8 cellular contexts compared by ENCODE assay signal in genomic region chr15:32861741-32862140, GRCh38.
DNase-seq lines count a peak whose midpoint lies in the region; TF ChIP-seq lines count a peak whose summit lies in the region.
"Had no signal": no experiment of that assay in that cellular context is flagged by ENCODE, and none has a peak within 500 bp of the region (broad histone marks: within the 10 kb centered on the region; RNA-seq: fewer than 3 reads in every experiment).

No MANE protein-coding gene starts in this region.

- no peaks in the 10 kb centered on the region for H3K27me3 ChIP-seq in stomach

- peaks cover 0 to 15% (median 5%) of the 10 kb centered on the region in 4 donors for H3K36me3 ChIP-seq in stomach

- DNase-seq in H4 (ENCODE audit: low spot score) (peak; percentile 46), hippocampal formation (lab: John Stamatoyannopoulos, UW) (peak; percentile 13 to 20), stomach (no peak), NCI-H2196 (lab: John Stamatoyannopoulos, UW; ENCODE audit: unreplicated experiment) (no peak)
- DNase-seq in activated CD4-positive, alpha-beta T cell treated with anti-CD3 and anti-CD28 coated beads for 48 hours: no peak
- no peak for DNase-seq in activated effector memory CD4-positive, alpha-beta T cell treated with anti-CD3 and anti-CD28 coated beads, Interleukin-2, amount 50 U/mL, for 16 hours

- H3K4me3 ChIP-seq in WI38 (ENCODE audit: low read depth, low read length) (peak overlapping the region; percentile 25), stomach (peak overlapping the region in 3 of 4 donors; percentile 7 to 21 (median 17))

- H3K9me3 ChIP-seq in stomach: no peaks in the 10 kb centered on the region

- intact Hi-C loops in stomach (cut with DNase I; ENCODE audit: low total_unique reads): no loop called here

- no peak for TF ChIP-seq POLR2A in stomach (IDR thresholded peaks at IDR 0.05)

- TF ChIP-seq EP300 in stomach (IDR thresholded peaks at IDR 0.05): no peak

- WGBS in stomach, 5 donors: 40 to 59% (median 52%) methylated on average over 14 of the region's 14 CpGs

- TF ChIP-seq CTCF in WI38 (IDR thresholded peaks at IDR 0.05; ENCODE audit: low read depth, low read length) (no peak), stomach (IDR thresholded peaks at IDR 0.05) (no peak)

- peaks cover 0 to 26% (median 12%) of the 10 kb centered on the region in 4 donors for H3K4me1 ChIP-seq in stomach
- H3K4me1 ChIP-seq: parathyroid adenoma had no signal

- peak overlapping the region in 4 of 5 donors; percentile 17 to 79 (median 73) for H3K27ac ChIP-seq in stomach
- H3K27ac ChIP-seq: parathyroid adenoma had no signal

Comparison
In these comparisons a context has a peak if more than half of its experiments do, and no peak if none do; other contexts are left out.
1. DNase-seq: peak in H4 (single experiment) and hippocampal formation (2 of 2); none in stomach (single experiment), activated CD4-positive, alpha-beta T cell treated with anti-CD3 and anti-CD28 coated beads for 48 hours (single experiment), activated effector memory CD4-positive, alpha-beta T cell treated with anti-CD3 and anti-CD28 coated beads, Interleukin-2, amount 50 U/mL, for 16 hours (single experiment) and NCI-H2196 (single experiment).